ENCODE assay signal across 9 cellular contexts in genomic region chr20:63216849-63217471, GRCh38. TPM values are rescaled to one million over a fixed set of nuclear protein-coding genes. Genes with fewer than 3 reads are reported as not detected.
DNase-seq lines count a peak whose midpoint lies in the region; ATAC-seq and TF ChIP-seq lines count a peak whose summit lies in the region.
"Had no signal": no experiment of that assay in that cellular context is flagged by ENCODE, and none has a peak within 500 bp of the region (broad histone marks: within the 10 kb centered on the region; RNA-seq: fewer than 3 reads in every experiment).

No MANE protein-coding gene starts in this region.

- H3K27ac ChIP-seq in BLaER1 treated with 17β-estradiol and CSF1 and Interleukin-3, amounts not matched to agents 10 nM and 100 nM: peak overlapping the region in 10 of 11 experiments; percentile 91 to 98 (median 95); a peak in 19 of 22 replicates
- H3K27ac ChIP-seq in Karpas-422 (ENCODE audit: low read length) (no peak overlapping the region), duodenal mucosa (ENCODE audit: low read depth, low read length) (no peak overlapping the region), neural cell (ENCODE audit: low read length) (peak overlapping the region; percentile 82)

- H3K9me3 ChIP-seq in BLaER1 treated with 17β-estradiol and CSF1 and Interleukin-3, amounts not matched to agents 10 nM and 100 nM (replicated peaks in 1 of 11): no peaks in the 10 kb centered on the region
- H3K9me3 ChIP-seq in Karpas-422 (ENCODE audit: low read length) (no peaks in the 10 kb centered on the region), duodenal mucosa (ENCODE audit: control insufficient read depth in 1 of 2, low read length in 2 of 2) (no peaks in the 10 kb centered on the region), neural cell (ENCODE audit: low read length) (no peaks in the 10 kb centered on the region)

- TF ChIP-seq RAD21 in neural cell (conservative IDR thresholded peaks at IDR 0.05): no peak

- H2AFZ ChIP-seq in Karpas-422 (ENCODE audit: low read length): peak overlapping the region; percentile 93; the same call in 1 of the 2 replicates
- peak overlapping the region; percentile 94 for H2AFZ ChIP-seq in neural cell (ENCODE audit: low read depth, low read length)

- H3K36me3 ChIP-seq in BLaER1 treated with 17β-estradiol and CSF1 and Interleukin-3, amounts not matched to agents 10 nM and 100 nM: peaks cover 28 to 32% (median 30%) of the 10 kb centered on the region in 11 experiments
- H3K36me3 ChIP-seq in Karpas-422 (ENCODE audit: insufficient read depth, low read length) (peaks cover 21% of the 10 kb centered on the region), duodenal mucosa (ENCODE audit: control insufficient read depth in 1 of 2, insufficient read depth in 2 of 2, low read length in 2 of 2) (peaks cover 19 to 21% of the 10 kb centered on the region in 2 donors), neural cell (ENCODE audit: insufficient read depth, low read length) (no peaks in the 10 kb centered on the region)

- H3K27me3 ChIP-seq in BLaER1 treated with 17β-estradiol and CSF1 and Interleukin-3, amounts not matched to agents 10 nM and 100 nM: no peaks in the 10 kb centered on the region
- H3K27me3 ChIP-seq in Karpas-422 (ENCODE audit: low read length): no peaks in the 10 kb centered on the region
- H3K27me3 ChIP-seq in duodenal mucosa (ENCODE audit: control insufficient read depth in 1 of 2, insufficient read depth in 2 of 2, low read length in 2 of 2): no peaks in the 10 kb centered on the region
- H3K27me3 ChIP-seq in neural cell (ENCODE audit: insufficient read depth, low read depth, low read length): no peaks in the 10 kb centered on the region

- peak overlapping the region; percentile 85 to 100 (median 98) for H3K4me3 ChIP-seq in BLaER1 treated with 17β-estradiol and CSF1 and Interleukin-3, amounts not matched to agents 10 nM and 100 nM
- peak overlapping the region; percentile 77 for H3K4me3 ChIP-seq in Karpas-422 (ENCODE audit: low read length)
- H3K4me3 ChIP-seq in duodenal mucosa (ENCODE audit: low read depth in 1 of 2, low read length in 2 of 2): peak overlapping the region; percentile 82 to 85
- peak overlapping the region; percentile 91 for H3K4me3 ChIP-seq in neural cell (ENCODE audit: low read length)

- no peak for ATAC-seq in HG03460 (IDR thresholded peaks at IDR 0.05; ENCODE audit: unreplicated experiment)

- DNase-seq in Karpas-422 (no peak), AG08395 (ENCODE audit: low spot score) (no peak), COLO829 (ENCODE audit: low spot score) (no peak), putamen (ENCODE audit: low spot score) (no peak)

- peak overlapping the region; percentile 95 to 99 (median 98) for H3K9ac ChIP-seq in BLaER1 treated with 17β-estradiol and CSF1 and Interleukin-3, amounts not matched to agents 10 nM and 100 nM
- H3K9ac ChIP-seq in Karpas-422 (ENCODE audit: low read length): peak overlapping the region; percentile 93
- peak overlapping the region; percentile 78 to 84 for H3K9ac ChIP-seq in duodenal mucosa (ENCODE audit: low read depth in 1 of 2, low read length in 2 of 2)
- peak overlapping the region; percentile 96 for H3K9ac ChIP-seq in neural cell (ENCODE audit: low read length)

- no peak for TF ChIP-seq CTCF in neural cell (IDR thresholded peaks at IDR 0.05; ENCODE audit: poor library complexity, severe bottlenecking)

- H3K9me2 ChIP-seq in Karpas-422 (replicated peaks; ENCODE audit: insufficient read depth, low read length) (no peaks in the 10 kb centered on the region), neural cell (ENCODE audit: insufficient read depth, low read length) (no peaks in the 10 kb centered on the region)

- peaks cover 38% of the 10 kb centered on the region for H3K79me2 ChIP-seq in Karpas-422 (ENCODE audit: low read length)
- peaks cover 33% of the 10 kb centered on the region for H3K79me2 ChIP-seq in neural cell (replicated peaks; ENCODE audit: insufficient read depth, low read length)

- H3K4me1 ChIP-seq in BLaER1 treated with 17β-estradiol and CSF1 and Interleukin-3, amounts not matched to agents 10 nM and 100 nM: peaks cover 37 to 54% (median 45%) of the 10 kb centered on the region in 10 experiments
- H3K4me1 ChIP-seq in Karpas-422 (ENCODE audit: low read length) (peaks cover 22% of the 10 kb centered on the region), duodenal mucosa (ENCODE audit: control insufficient read depth in 1 of 2, insufficient read depth in 2 of 2, low read length in 2 of 2) (peaks cover 25 to 37% of the 10 kb centered on the region in 2 donors)

- H3K4me2 ChIP-seq in BLaER1 treated with 17β-estradiol and CSF1 and Interleukin-3, amounts not matched to agents 10 nM and 100 nM: peak overlapping the region; percentile 89 to 99 (median 94)
- peak overlapping the region; percentile 98 for H3K4me2 ChIP-seq in Karpas-422 (ENCODE audit: low read depth, low read length, poor library complexity, severe bottlenecking)
- peak overlapping the region; percentile 84 for H3K4me2 ChIP-seq in neural cell (ENCODE audit: low read length)

- H3F3A ChIP-seq in neural cell (ENCODE audit: insufficient read depth, low read length, poor library complexity, severe bottlenecking): no peaks in the 10 kb centered on the region

- TF ChIP-seq EP300 in neural cell (conservative IDR thresholded peaks at IDR 0.05; ENCODE audit: poor library complexity, severe bottlenecking): no peak

- H4K20me1 ChIP-seq in BLaER1 treated with 17β-estradiol and CSF1 and Interleukin-3, amounts not matched to agents 10 nM and 100 nM: peaks cover 32 to 39% (median 37%) of the 10 kb centered on the region in 11 experiments
- H4K20me1 ChIP-seq in Karpas-422 (ENCODE audit: insufficient read depth, low read depth, low read length): peaks cover 19% of the 10 kb centered on the region
- peaks cover 6% of the 10 kb centered on the region for H4K20me1 ChIP-seq in neural cell (ENCODE audit: insufficient read depth)

TF ChIP-seq in neural cell, 6 proteins besides CTCF, POLR2A, EP300 and RAD21:
- TF ChIP-seq POLR2AphosphoS5 (IDR thresholded peaks at IDR 0.05): no peak

RNA-seq across cellular contexts. Expression of gene YTHDF1, which starts 1.0 kb away (rescaled TPM):
- total RNA-seq in Karpas-422 (2014; rRNA removed; shearing (Covaris generic); ENCODE audit: low replicate concordance): 24.1 and 27.1 TPM in 2 replicates
- polyA plus RNA-seq in neural cell: 36.9 and 38.2 TPM in 2 replicates
- polyA minus RNA-seq in neural cell: 30.9 and 33.9 TPM in 2 replicates

RNA-seq across cellular contexts. Expression of gene BIRC7, which starts 18.7 kb away (rescaled TPM):
- 10.7 and 23.3 TPM in 2 replicates for total RNA-seq in Karpas-422 (2014; rRNA removed; shearing (Covaris generic); ENCODE audit: low replicate concordance)
- not detected in 2 replicates for polyA plus RNA-seq in neural cell
- not detected in 2 replicates for polyA minus RNA-seq in neural cell
- total RNA-seq: activated CD8-positive, alpha-beta memory T cell treated with anti-CD3 and anti-CD28 coated beads for 36 hours had no signal

RNA-seq across cellular contexts. Expression of gene NKAIN4, which starts 37.3 kb away (rescaled TPM):
- not detected in 2 replicates for total RNA-seq in Karpas-422 (2014; rRNA removed; shearing (Covaris generic); ENCODE audit: low replicate concordance)
- polyA plus RNA-seq in neural cell: 11.2 and 18.7 TPM in 2 replicates
- polyA minus RNA-seq in neural cell: 5.4 TPM in 2 replicates
- total RNA-seq: activated CD8-positive, alpha-beta memory T cell treated with anti-CD3 and anti-CD28 coated beads for 36 hours had no signal

RNA-seq across cellular contexts. Expression of gene ARFGAP1, which starts 55.7 kb away (rescaled TPM):
- total RNA-seq in Karpas-422 (2014; rRNA removed; shearing (Covaris generic); ENCODE audit: low replicate concordance): 49.2 and 61.3 TPM in 2 replicates
- 70.2 and 82.0 TPM in 2 replicates for polyA plus RNA-seq in neural cell
- polyA minus RNA-seq in neural cell: 40.6 and 47.7 TPM in 2 replicates

Comparison
In these comparisons a context has a peak if more than half of its experiments do, and no peak if none do; other contexts are left out.
1. H3K27ac ChIP-seq: peak in BLaER1 treated with 17β-estradiol and CSF1 and Interleukin-3, amounts not matched to agents 10 nM and 100 nM (10 of 11) and neural cell (single experiment); none in Karpas-422 (single experiment) and duodenal mucosa (single experiment).
2. Peak in every context shown above with its lines, with median percentiles within 50 percentile points of each other: H3K4me2 ChIP-seq, H3K4me3 ChIP-seq and H3K9ac ChIP-seq.